ENCODE assay signal across 8 cellular contexts in genomic region chr6:141562801-141563763, GRCh38.
DNase-seq lines count a peak whose midpoint lies in the region; ATAC-seq and TF ChIP-seq lines count a peak whose summit lies in the region.

No MANE protein-coding gene starts in this region.

- H3K27me3 ChIP-seq in SJSA1 (replicated peaks) (no peaks in the 10 kb centered on the region), psoas muscle (ENCODE audit: insufficient read depth in 3 of 3, low read length in 2 of 3) (no peaks in the 10 kb centered on the region)

- peaks cover 12% of the 10 kb centered on the region; the same call in 1 of the 2 replicates for H3K4me1 ChIP-seq in SJSA1 (replicated peaks)
- peaks cover 6% of the 10 kb centered on the region for H3K4me1 ChIP-seq in psoas muscle

- H3K36me3 ChIP-seq in SJSA1 (no peaks in the 10 kb centered on the region), psoas muscle (ENCODE audit: insufficient read depth in 1 of 2, low read depth in 1 of 2) (no peaks in the 10 kb centered on the region)

- POLR2A ChIA-PET in HEK293T (lab: Yijun Ruan, JAX): no interaction called here

- no peak overlapping the region for H3K4me3 ChIP-seq in SJSA1
- H3K4me3 ChIP-seq in psoas muscle: peak overlapping the region; percentile 59

- CTCF ChIA-PET in HEK293T (lab: Yijun Ruan, JAX): interaction anchor here (0.6 to 1.0 kb wide), 3 partner anchors 32 to 1278 kb away, joined by 3 read pairs; no protein-coding TSS in a partner anchor

- 15 to 20% (median 18%) methylated on average over 11 of the region's 11 CpGs for WGBS in psoas muscle, 3 donors

- DNase-seq in GM10266 (ENCODE audit: extremely low spot score) (peak; percentile 63), HEK293T (ENCODE audit: extremely low spot score) (peak; percentile 66), M059J (ENCODE audit: low read depth) (peak; percentile 91), SJSA1 (ENCODE audit: low read depth in 1 of 2, low spot score in 2 of 2) (peak; percentile 55 to 86), Right ventricle myocardium superior (peak; percentile 51), psoas muscle (peak; percentile 41 to 50), posterior vena cava (ENCODE audit: low spot score) (no peak)
- DNase-seq in activated naive CD4-positive, alpha-beta T cell treated with anti-CD3 and anti-CD28 coated beads, Interleukin-2, amount 50 U/mL, for 16 hours: peak; percentile 57

- H3K27ac ChIP-seq in SJSA1: peak overlapping the region; percentile 44
- H3K27ac ChIP-seq in psoas muscle: peak overlapping the region; percentile 55

- ATAC-seq in Right ventricle myocardium superior (ENCODE audit: poor library complexity) (peak; percentile 95), psoas muscle (peak; percentile 64 to 95 (median 82))

- intact Hi-C loops in Right ventricle myocardium superior (cut with DNase I): loop anchor here (5.0 kb wide), 1 partner anchor 256 kb away; no protein-coding TSS in a partner anchor
- intact Hi-C loops in psoas muscle (cut with DNase I): loop anchor here (5.0 kb wide), 3 partner anchors 251 to 406 kb away; no protein-coding TSS in a partner anchor
- intact Hi-C loops in posterior vena cava (cut with DNase I): no loop called here

- H3K9me3 ChIP-seq in SJSA1 (replicated peaks) (no peaks in the 10 kb centered on the region), psoas muscle (no peaks in the 10 kb centered on the region)

- peak; percentile 79 for TF ChIP-seq CTCF in GM10266 (IDR thresholded peaks at IDR 0.05; ENCODE audit: control insufficient read depth, insufficient read depth, low read depth, missing control alignments)
- TF ChIP-seq CTCF in psoas muscle (IDR thresholded peaks at IDR 0.05): peak; percentile 94

TF ChIP-seq in HEK293T, 16 proteins besides CTCF, POLR2A, EP300 and RAD21:
- TF ChIP-seq CTBP1 (IDR thresholded peaks at IDR 0.05; ENCODE audit: borderline replicate concordance): no peak
- peak; percentile 99 for TF ChIP-seq ZNF384 (IDR thresholded peaks at IDR 0.05)
- no peak for TF ChIP-seq FOXM1 (IDR thresholded peaks at IDR 0.05; ENCODE audit: borderline replicate concordance)
- TF ChIP-seq ARNT (IDR thresholded peaks at IDR 0.05): no peak

Comparison
In these comparisons a context has a peak if more than half of its experiments do, and no peak if none do; other contexts are left out.
1. intact Hi-C loops: an anchor here in Right ventricle myocardium superior (5.0 kb wide) and psoas muscle (5.0 kb wide); none called in posterior vena cava.